20 cellular contexts compared by ENCODE assay signal in the genomic region with DNA sequence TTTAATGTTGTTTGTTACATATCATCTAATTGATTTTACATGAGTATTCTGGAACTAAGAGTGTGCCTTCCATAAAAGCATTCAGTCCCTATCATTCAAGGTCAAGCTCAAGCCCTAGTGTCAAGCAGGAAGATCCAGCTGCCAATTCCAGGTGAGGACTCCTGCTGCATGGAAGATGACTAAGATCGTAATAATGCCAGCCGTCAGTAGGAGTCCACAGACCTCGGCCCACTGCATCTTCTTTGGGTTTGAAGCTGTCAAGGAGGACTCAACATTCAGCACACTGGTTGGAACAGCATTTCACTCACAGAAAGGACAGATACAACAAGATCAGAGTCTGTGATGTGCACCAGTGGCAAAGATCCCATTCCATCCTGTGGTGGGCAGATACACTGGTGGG.
DNase-seq lines count a peak whose midpoint lies in the region; ATAC-seq and TF ChIP-seq lines count a peak whose summit lies in the region.
"Had no signal": no experiment of that assay in that cellular context is flagged by ENCODE, and none has a peak within 500 bp of the region (broad histone marks: within the 10 kb centered on the region; RNA-seq: fewer than 3 reads in every experiment).

No MANE protein-coding gene starts in this region.

- H3K4me3 ChIP-seq in Peyer's patch (no peak overlapping the region), esophagus muscularis mucosa (no peak overlapping the region), gastrocnemius medialis (no peak overlapping the region), testis (no peak overlapping the region)
- H3K4me3 ChIP-seq: SK-N-MC had no signal

- H3K36me3 ChIP-seq in Peyer's patch: peaks cover 0 to 5% (median 0%) of the 10 kb centered on the region in 3 donors
- H3K36me3 ChIP-seq in esophagus muscularis mucosa: peaks cover 0 to 15% (median 4%) of the 10 kb centered on the region in 4 donors
- peaks cover 0 to 13% of the 10 kb centered on the region in 2 donors for H3K36me3 ChIP-seq in gastrocnemius medialis
- H3K36me3 ChIP-seq in testis (ENCODE audit: low read depth, missing control alignments): no peaks in the 10 kb centered on the region
- H3K36me3 ChIP-seq: BE2C had no signal

- WGBS in esophagus muscularis mucosa: 100% methylated on average over 3 of the region's 3 CpGs
- 94 to 96% methylated on average over 3 of the region's 3 CpGs for WGBS in testis, 2 donors

- H3K9me3 ChIP-seq in Peyer's patch (no peaks in the 10 kb centered on the region), esophagus muscularis mucosa (no peaks in the 10 kb centered on the region), gastrocnemius medialis (no peaks in the 10 kb centered on the region), testis (no peaks in the 10 kb centered on the region)
- H3K9me3 ChIP-seq: BE2C had no signal

- H3K4me1 ChIP-seq in Peyer's patch (peaks cover 0 to 45% (median 1%) of the 10 kb centered on the region in 4 donors), esophagus muscularis mucosa (peaks cover 5 to 50% (median 34%) of the 10 kb centered on the region in 4 donors), gastrocnemius medialis (peaks cover 33 to 40% of the 10 kb centered on the region in 2 donors), testis (peaks cover 16% of the 10 kb centered on the region)
- H3K4me1 ChIP-seq: BE2C had no signal

- ATAC-seq in gastrocnemius medialis: no peak
- ATAC-seq: HCT116 had no signal

- TF ChIP-seq EP300 in esophagus muscularis mucosa (IDR thresholded peaks at IDR 0.05): no peak

- in situ Hi-C loops in gastrocnemius medialis (cut with MboI; ENCODE audit: low sequenced_read_pairs in 4 of 4): no loop called here

- intact Hi-C loops in esophagus muscularis mucosa (cut with DNase I) (no loop called here), gastrocnemius medialis (cut with DNase I; ENCODE audit: low total_unique reads) (no loop called here), testis (cut with DNase I; ENCODE audit: low total_unique reads) (no loop called here)

- H3K27me3 ChIP-seq in Peyer's patch (no peaks in the 10 kb centered on the region), esophagus muscularis mucosa (no peaks in the 10 kb centered on the region), gastrocnemius medialis (no peaks in the 10 kb centered on the region), testis (no peaks in the 10 kb centered on the region)
- H3K27me3 ChIP-seq: BE2C had no signal

- TF ChIP-seq CTCF in 22Rv1 (IDR thresholded peaks at IDR 0.05): no peak
- no peak for TF ChIP-seq CTCF in Peyer's patch (IDR thresholded peaks at IDR 0.05)
- TF ChIP-seq CTCF in esophagus muscularis mucosa (IDR thresholded peaks at IDR 0.05): no peak
- TF ChIP-seq CTCF in gastrocnemius medialis (IDR thresholded peaks at IDR 0.05 in 4 of 5, conservative IDR thresholded peaks at IDR 0.05 in 1 of 5): no peak
- TF ChIP-seq CTCF in testis (IDR thresholded peaks at IDR 0.05): no peak

- TF ChIP-seq POLR2A in Peyer's patch (IDR thresholded peaks at IDR 0.05) (no peak), esophagus muscularis mucosa (IDR thresholded peaks at IDR 0.05; ENCODE audit: low read depth) (no peak), gastrocnemius medialis (IDR thresholded peaks at IDR 0.05) (no peak), testis (IDR thresholded peaks at IDR 0.05) (no peak)

- 0 out of 2 replicates have a peak overlapping the region, but pooled peaks have one; percentile 35 for H3K27ac ChIP-seq in 22Rv1
- peak overlapping the region in 3 of 4 donors; percentile 32 to 90 (median 76) for H3K27ac ChIP-seq in Peyer's patch
- H3K27ac ChIP-seq in esophagus muscularis mucosa (replicated peaks in 1 of 4): peak overlapping the region; percentile 37 to 86 (median 85)
- H3K27ac ChIP-seq in gastrocnemius medialis: peak overlapping the region; percentile 29 to 67 (median 56)
- no peak overlapping the region for H3K27ac ChIP-seq in testis
- H3K27ac ChIP-seq: SK-N-MC had no signal

- DNase-seq in Peyer's patch (no peak), esophagus muscularis mucosa (ENCODE audit: extremely low spot score) (no peak), gastrocnemius medialis (no peak), testis (no peak), NCI-H1436 (lab: John Stamatoyannopoulos, UW) (no peak), NCI-H226 (no peak), NCI-H345 (lab: John Stamatoyannopoulos, UW) (no peak)
- DNase-seq: 8988T, ACHN, BE2C, DMS53, NCI-H1092, NCI-H146, NCI-H1930, NCI-H2107, NCI-H69, SIG-M5 had no signal

Comparison
In these comparisons a context has a peak if more than half of its experiments do, and no peak if none do; other contexts are left out.
1. H3K27ac ChIP-seq: peak in 22Rv1 (single experiment), Peyer's patch (3 of 4), esophagus muscularis mucosa (4 of 4) and gastrocnemius medialis (4 of 4); none in testis (0 of 2).